In the genomic region with DNA sequence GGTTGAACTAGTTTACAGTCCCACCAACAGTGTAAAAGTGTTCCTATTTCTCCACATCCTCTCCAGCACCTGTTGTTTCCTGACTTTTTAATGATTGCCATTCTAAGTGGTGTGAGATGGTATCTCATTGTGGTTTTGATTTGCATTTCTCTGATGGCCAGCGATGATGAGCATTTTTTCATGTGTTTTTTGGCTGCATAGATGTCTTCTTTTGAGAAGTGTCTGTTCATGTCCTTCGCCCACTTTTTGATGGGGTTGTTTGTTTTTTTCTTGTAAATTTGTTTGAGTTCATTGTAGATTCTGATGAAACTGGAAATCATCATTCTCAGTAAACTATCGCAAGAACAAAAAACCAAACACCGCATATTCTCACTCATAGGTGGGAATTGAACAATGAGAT, we compare ENCODE assay signal across 4 cellular contexts. TPM values are rescaled to one million over a fixed set of nuclear protein-coding genes. Genes with fewer than 3 reads are reported as not detected.
"Had no signal": no experiment of that assay in that cellular context is flagged by ENCODE, and none has a peak within 500 bp of the region (broad histone marks: within the 10 kb centered on the region; RNA-seq: fewer than 3 reads in every experiment).

No MANE protein-coding gene starts in this region.

RNA-seq across cellular contexts. Expression of gene TAL2, which starts 41.4 kb away (rescaled TPM):
- total RNA-seq: GM23248, GM23338, H7, HFFc6 had no signal
